In the genomic region with DNA sequence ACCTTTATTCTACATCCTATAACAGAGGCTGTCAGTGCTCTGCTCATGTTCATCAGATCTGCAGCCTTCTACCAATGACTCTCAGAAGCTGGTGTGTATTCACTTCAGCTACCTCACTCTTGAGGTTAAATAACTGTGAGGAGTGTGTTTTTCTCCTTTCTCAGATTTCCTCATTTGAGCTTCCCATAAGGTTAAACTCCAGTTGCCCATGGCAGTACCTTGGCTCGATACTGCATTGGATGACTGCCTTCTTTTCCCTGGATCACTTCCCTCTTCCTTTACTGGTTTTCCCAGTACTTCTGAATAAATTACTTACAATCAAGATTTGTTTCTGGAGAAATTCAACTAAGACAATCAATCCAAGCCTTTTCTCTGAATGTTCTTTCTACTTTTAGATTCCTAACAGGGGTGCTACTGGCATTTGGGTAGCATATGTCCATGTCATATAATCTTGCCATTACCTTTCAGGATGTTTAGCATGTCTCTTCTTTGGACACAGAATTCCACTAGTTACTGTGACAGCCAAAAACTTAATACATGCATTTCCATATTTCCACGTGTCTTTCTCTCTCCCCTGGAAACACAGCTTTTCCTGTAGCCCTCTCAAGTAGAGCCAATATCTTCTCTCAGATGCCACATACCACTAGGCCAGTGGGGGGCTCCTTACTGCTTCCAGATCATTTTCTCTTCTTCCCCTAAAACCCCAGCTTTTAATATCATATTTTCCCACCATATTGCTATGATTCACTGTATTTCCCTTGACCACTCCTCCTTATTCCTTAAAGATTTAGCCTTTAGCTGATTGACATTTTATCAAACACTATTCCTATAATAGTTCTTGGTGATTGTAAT, we compare ENCODE assay signal across 24 cellular contexts. TPM values are rescaled to one million over a fixed set of nuclear protein-coding genes. Genes with fewer than 3 reads are reported as not detected.
A peak's percentile ranks its signal among the peaks of the same experiment; 100 is the strongest.
DNase-seq lines count a peak whose midpoint lies in the region; ATAC-seq and TF ChIP-seq lines count a peak whose summit lies in the region.
"Had no signal": no experiment of that assay in that cellular context is flagged by ENCODE, and none has a peak within 500 bp of the region (broad histone marks: within the 10 kb centered on the region; RNA-seq: fewer than 3 reads in every experiment).

No MANE protein-coding gene starts in this region.

- H3K36me3 ChIP-seq in trophoblast cell (ENCODE audit: control insufficient read depth in 1 of 2, insufficient read depth in 2 of 2, low read length in 2 of 2), result no peaks in the 10 kb centered on the region
- H3K36me3 ChIP-seq: SJCRH30, WERI-Rb-1 had no signal

- ATAC-seq in sciatic nerve, result no peak
- ATAC-seq: stimulated activated naive B cell treated with anti-CD40 and anti-IgM and Interleukin-4, amounts not matched to agents 10 μg/mL and 1 μg/mL and 100 μg/mL, for 72 hours; T-helper 17 cell had no signal

- intact Hi-C loops in sciatic nerve (cut with DNase I), result no loop called here

- H3K79me1 ChIP-seq in trophoblast cell (ENCODE audit: low read length), result no peaks in the 10 kb centered on the region

- no peak overlapping the region for H2AFZ ChIP-seq in trophoblast cell (ENCODE audit: insufficient read depth, low read length, poor library complexity)

- H3K27me3 ChIP-seq in trophoblast cell (ENCODE audit: insufficient read depth, low read length), result no peaks in the 10 kb centered on the region
- H3K27me3 ChIP-seq: SJCRH30 had no signal

- H3K18ac ChIP-seq in trophoblast cell (ENCODE audit: low read length), result no peak overlapping the region

- H3K4me3 ChIP-seq in GM12875 (ENCODE audit: low read depth, low read length) (no peak overlapping the region), NB4 (ENCODE audit: low read depth, low read length) (no peak overlapping the region), trophoblast cell (ENCODE audit: low read depth, low read length) (no peak overlapping the region)
- H3K4me3 ChIP-seq: SJCRH30 had no signal

- H3K4me2 ChIP-seq in trophoblast cell (ENCODE audit: low read length), result no peak overlapping the region

- H3K23ac ChIP-seq in trophoblast cell (ENCODE audit: low read length), result no peak overlapping the region

- H2BK120ac ChIP-seq in trophoblast cell (ENCODE audit: insufficient read depth, low read length, poor library complexity), result no peak overlapping the region

- peak overlapping the region; percentile 14 for H4K91ac ChIP-seq in trophoblast cell (ENCODE audit: low read depth, low read length)

- no peak overlapping the region for H3K27ac ChIP-seq in trophoblast cell (ENCODE audit: low read depth, low read length)
- H3K27ac ChIP-seq: SJCRH30, WERI-Rb-1 had no signal

- TF ChIP-seq CTCF in GM12875 (IDR thresholded peaks at IDR 0.05; ENCODE audit: borderline replicate concordance, insufficient read depth, low read depth, low read length) (peak; percentile 22; the same call in 1 of the 2 replicates), NB4 (IDR thresholded peaks at IDR 0.05; ENCODE audit: low read depth, low read length) (peak; percentile 15)

- DNase-seq in NB4 (ENCODE audit: low read depth) (peak; percentile 12), cerebellar cortex (ENCODE audit: low spot score) (peak; percentile 4), trophoblast cell (no peak), A172 (ENCODE audit: low spot score) (no peak), sciatic nerve (ENCODE audit: low spot score) (no peak)
- no peak for DNase-seq in activated effector memory CD4-positive, alpha-beta T cell treated with anti-CD3 and anti-CD28 coated beads, Interleukin-2, amount 50 U/mL, for 16 hours
- DNase-seq: activated CD4-positive, alpha-beta T cell treated with anti-CD3 and anti-CD28 coated beads, Interleukin-2, amount 50 U/mL, for 4 hours; activated naive CD4-positive, alpha-beta T cell treated with anti-CD3 and anti-CD28 coated beads, Interleukin-2, amount 10 ng/mL, durations not matched to agents 7 days and 5 days; activated T-cell treated with anti-CD3 and anti-CD28 coated beads, Interleukin-2, amount 50 U/mL, for 1 hour; anterior cingulate cortex; CD8-positive, alpha-beta memory T cell; cerebellar nuclear complex; DND-41; islet precursor cell; KG1; NCI-H1092; NCI-H2029 treated with DMSO at 0.1 percent for 48 hours; NCI-H510A treated with DMSO at 0.1 percent for 48 hours; retina; SJCRH30; stimulated activated naive B cell treated with anti-CD40 and anti-IgM and Interleukin-4, amounts not matched to agents 10 μg/mL and 1 μg/mL and 100 μg/mL, for 72 hours; T-helper 17 cell; WERI-Rb-1 had no signal

- no peak overlapping the region for H4K8ac ChIP-seq in trophoblast cell (ENCODE audit: low read depth, low read length)

- WGBS in trophoblast cell (ENCODE audit: extremely low coverage, insufficient coverage, insufficient read length), result no CpG with 5 or more reads among the region's 2 CpGs

- no peak for TF ChIP-seq POLR2A in NB4 (IDR thresholded peaks at IDR 0.05; ENCODE audit: extremely low read depth, insufficient read length)

- H2BK12ac ChIP-seq in trophoblast cell (ENCODE audit: low read length), result no peak overlapping the region

- H2AK5ac ChIP-seq in trophoblast cell (ENCODE audit: low read length), result no peak overlapping the region

- H2BK5ac ChIP-seq in trophoblast cell (ENCODE audit: low read depth, low read length, poor library complexity), result no peak overlapping the region

- peaks cover 0 to 2% of the 10 kb centered on the region in 2 experiments for H3K4me1 ChIP-seq in trophoblast cell (ENCODE audit: control insufficient read depth in 1 of 2, insufficient read depth in 2 of 2, low read length in 2 of 2)

- H3K79me2 ChIP-seq in trophoblast cell (ENCODE audit: control insufficient read depth, insufficient read depth, low read length, poor library complexity), result no peaks in the 10 kb centered on the region

- H3K9me3 ChIP-seq in trophoblast cell (ENCODE audit: insufficient read depth, low read depth, low read length), result no peaks in the 10 kb centered on the region

- H3K14ac ChIP-seq in trophoblast cell (ENCODE audit: low read length), result no peak overlapping the region

- H4K12ac ChIP-seq in trophoblast cell (ENCODE audit: low read depth, low read length), result no peak overlapping the region

- no peak overlapping the region for H3K9ac ChIP-seq in trophoblast cell (ENCODE audit: low read length)

- H3K4ac ChIP-seq in trophoblast cell (ENCODE audit: low read depth, low read length), result no peak overlapping the region

RNA-seq across cellular contexts. Expression of a gene that starts 15.0 kb away (rescaled TPM):
- polyA plus RNA-seq in trophoblast cell (2013), result 21.4 and 22.5 TPM in 2 replicates
- total RNA-seq in A172 (2014; rRNA removed; shearing (Covaris generic)), result 30.9 and 34.8 TPM in 2 replicates
- total RNA-seq in sciatic nerve, result 24.2 TPM

Comparison
In these comparisons a context has a peak if more than half of its experiments do, and no peak if none do; other contexts are left out.
1. DNase-seq: peak in NB4 (single experiment) and cerebellar cortex (single experiment); none in trophoblast cell (0 of 2), A172 (single experiment), sciatic nerve (single experiment) and activated effector memory CD4-positive, alpha-beta T cell treated with anti-CD3 and anti-CD28 coated beads, Interleukin-2, amount 50 U/mL, for 16 hours (single experiment).